Comparison of ENCODE assay signal across 8 cellular contexts in genomic region chr1:31413405-31414005, GRCh38. TPM values are rescaled to one million over a fixed set of nuclear protein-coding genes. Genes with fewer than 3 reads are reported as not detected.
DNase-seq lines count a peak whose midpoint lies in the region; ATAC-seq and TF ChIP-seq lines count a peak whose summit lies in the region.

No MANE protein-coding gene starts in this region.

- H3K4me1 ChIP-seq in HEK293 (ENCODE audit: control insufficient read depth, insufficient read depth, low read length): no peaks in the 10 kb centered on the region; the same call in 1 of the 2 replicates

- H3K36me3 ChIP-seq in HEK293 (ENCODE audit: control insufficient read depth in 2 of 2, insufficient read depth in 1 of 2, low read length in 2 of 2): no peaks in the 10 kb centered on the region

- peak overlapping the region; percentile 34; the same call in 1 of the 2 replicates for H3K27ac ChIP-seq in HEK293 (ENCODE audit: extremely low read depth, low read depth, low read length)

- peak overlapping the region; percentile 34 for H3K27ac Mint-ChIP-seq in chondrocyte (ENCODE audit: unreplicated experiment)
- H3K27ac Mint-ChIP-seq in stimulated activated naive CD8-positive, alpha-beta T cell treated with anti-CD3 and anti-CD28 coated beads, Interleukin-15, amount 100 ng/mL, for 72 hours: peak overlapping the region; percentile 45 to 90

- no peaks in the 10 kb centered on the region for H3K36me3 Mint-ChIP-seq in chondrocyte (ENCODE audit: low read depth)

- peak overlapping the region; percentile 64 for H3K4me3 ChIP-seq in HEK293 (ENCODE audit: low read depth, low read length)

- H3K27me3 Mint-ChIP-seq in chondrocyte (ENCODE audit: low read depth): peaks cover 19% of the 10 kb centered on the region
- H3K27me3 Mint-ChIP-seq in stimulated activated naive CD8-positive, alpha-beta T cell treated with anti-CD3 and anti-CD28 coated beads, Interleukin-15, amount 100 ng/mL, for 72 hours: peaks cover 88% of the 10 kb centered on the region

- POLR2A ChIA-PET in HEK293 (lab: Yijun Ruan, JAX): no interaction called here

- H3K9me3 Mint-ChIP-seq in chondrocyte (ENCODE audit: low read depth): no peaks in the 10 kb centered on the region
- no peaks in the 10 kb centered on the region for H3K9me3 Mint-ChIP-seq in stimulated activated naive CD8-positive, alpha-beta T cell treated with anti-CD3 and anti-CD28 coated beads, Interleukin-15, amount 100 ng/mL, for 72 hours

- peak overlapping the region; percentile 83 for H3K4me3 Mint-ChIP-seq in chondrocyte (ENCODE audit: unreplicated experiment)
- peak overlapping the region; percentile 94 to 96 for H3K4me3 Mint-ChIP-seq in stimulated activated naive CD8-positive, alpha-beta T cell treated with anti-CD3 and anti-CD28 coated beads, Interleukin-15, amount 100 ng/mL, for 72 hours

- peaks cover 22% of the 10 kb centered on the region for H3K4me1 Mint-ChIP-seq in chondrocyte (ENCODE audit: low read depth)
- peaks cover 16% of the 10 kb centered on the region for H3K4me1 Mint-ChIP-seq in stimulated activated naive CD8-positive, alpha-beta T cell treated with anti-CD3 and anti-CD28 coated beads, Interleukin-15, amount 100 ng/mL, for 72 hours

- no peak; the same call in 1 of the 2 replicates for TF ChIP-seq CTCF in HEK293 (tag by site-specific recombination; IDR thresholded peaks at IDR 0.05)
- peak; percentile 22 for TF ChIP-seq CTCF in chondrocyte (IDR thresholded peaks at IDR 0.05)

- H3K9me3 ChIP-seq in HEK293 (ENCODE audit: control insufficient read depth, insufficient read depth, low read depth, low read length): no peaks in the 10 kb centered on the region

- CTCF ChIA-PET in HEK293 (lab: Yijun Ruan, JAX): interaction anchor here (0.7 to 2.1 kb wide), 4 partner anchors 9 to 482 kb away, joined by 4 to 14 read pairs (median 7); no protein-coding TSS in a partner anchor

- peak; percentile 89 for DNase-seq in COLO668 (lab: John Stamatoyannopoulos, UW; ENCODE audit: unreplicated experiment)
- peak; percentile 85 for DNase-seq in RPMI8226
- DNase-seq in chondrocyte (ENCODE audit: low spot score): peak; percentile 94
- peak; percentile 92 for DNase-seq in left lobe of liver (ENCODE audit: low spot score)
- DNase-seq in stimulated activated naive CD8-positive, alpha-beta T cell treated with anti-CD3 and anti-CD28 coated beads, Interleukin-15, amount 100 ng/mL, for 72 hours: peak; percentile 23 to 30

- ATAC-seq in left lobe of liver (peak; percentile 76), HG02885 (IDR thresholded peaks at IDR 0.05; ENCODE audit: poor library complexity, unreplicated experiment) (no peak), GM21528 (IDR thresholded peaks at IDR 0.05; ENCODE audit: low FRiP score, unreplicated experiment) (no peak)
- peak; percentile 69 for ATAC-seq in stimulated activated naive CD8-positive, alpha-beta T cell treated with anti-CD3 and anti-CD28 coated beads, Interleukin-15, amount 100 ng/mL, for 72 hours

TF ChIP-seq in HEK293, 187 proteins besides CTCF, POLR2A, EP300 and RAD21 (continues in another document):
- TF ChIP-seq ZNF350 (tag by site-specific recombination; IDR thresholded peaks at IDR 0.05) (no peak), WT1 (tag by site-specific recombination; IDR thresholded peaks at IDR 0.05) (peak; percentile 23), KLF16 (tag by site-specific recombination; IDR thresholded peaks at IDR 0.05) (0 out of 2 replicates have a peak, but pooled peaks have one; percentile 36), PBX3 (CRISPR knock-in tag; IDR thresholded peaks at IDR 0.05) (no peak), SCRT2 (tag by site-specific recombination; IDR thresholded peaks at IDR 0.05) (0 out of 2 replicates have a peak, but pooled peaks have one; percentile 9), ZEB2 (tag by site-specific recombination; IDR thresholded peaks at IDR 0.05) (peak; percentile 2; the same call in 1 of the 2 replicates), ZNF211 (tag by site-specific recombination; IDR thresholded peaks at IDR 0.05; ENCODE audit: low read depth) (no peak), BCL11A (tag by site-specific recombination; IDR thresholded peaks at IDR 0.05; ENCODE audit: low read depth) (0 out of 2 replicates have a peak, but pooled peaks have one; percentile 14), SCRT1 (tag by site-specific recombination; IDR thresholded peaks at IDR 0.05; ENCODE audit: borderline replicate concordance) (no peak), ZBTB48 (tag by site-specific recombination; IDR thresholded peaks at IDR 0.05) (peak; percentile 64; the same call in 1 of the 2 replicates)
- TF ChIP-seq, protein P1, sequence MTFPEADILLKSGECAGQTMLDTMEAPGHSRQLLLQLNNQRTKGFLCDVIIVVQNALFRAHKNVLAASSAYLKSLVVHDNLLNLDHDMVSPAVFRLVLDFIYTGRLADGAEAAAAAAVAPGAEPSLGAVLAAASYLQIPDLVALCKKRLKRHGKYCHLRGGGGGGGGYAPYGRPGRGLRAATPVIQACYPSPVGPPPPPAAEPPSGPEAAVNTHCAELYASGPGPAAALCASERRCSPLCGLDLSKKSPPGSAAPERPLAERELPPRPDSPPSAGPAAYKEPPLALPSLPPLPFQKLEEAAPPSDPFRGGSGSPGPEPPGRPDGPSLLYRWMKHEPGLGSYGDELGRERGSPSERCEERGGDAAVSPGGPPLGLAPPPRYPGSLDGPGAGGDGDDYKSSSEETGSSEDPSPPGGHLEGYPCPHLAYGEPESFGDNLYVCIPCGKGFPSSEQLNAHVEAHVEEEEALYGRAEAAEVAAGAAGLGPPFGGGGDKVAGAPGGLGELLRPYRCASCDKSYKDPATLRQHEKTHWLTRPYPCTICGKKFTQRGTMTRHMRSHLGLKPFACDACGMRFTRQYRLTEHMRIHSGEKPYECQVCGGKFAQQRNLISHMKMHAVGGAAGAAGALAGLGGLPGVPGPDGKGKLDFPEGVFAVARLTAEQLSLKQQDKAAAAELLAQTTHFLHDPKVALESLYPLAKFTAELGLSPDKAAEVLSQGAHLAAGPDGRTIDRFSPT (tag by site-specific recombination; IDR thresholded peaks at IDR 0.05): peak; percentile 91
- TF ChIP-seq, protein P2, sequence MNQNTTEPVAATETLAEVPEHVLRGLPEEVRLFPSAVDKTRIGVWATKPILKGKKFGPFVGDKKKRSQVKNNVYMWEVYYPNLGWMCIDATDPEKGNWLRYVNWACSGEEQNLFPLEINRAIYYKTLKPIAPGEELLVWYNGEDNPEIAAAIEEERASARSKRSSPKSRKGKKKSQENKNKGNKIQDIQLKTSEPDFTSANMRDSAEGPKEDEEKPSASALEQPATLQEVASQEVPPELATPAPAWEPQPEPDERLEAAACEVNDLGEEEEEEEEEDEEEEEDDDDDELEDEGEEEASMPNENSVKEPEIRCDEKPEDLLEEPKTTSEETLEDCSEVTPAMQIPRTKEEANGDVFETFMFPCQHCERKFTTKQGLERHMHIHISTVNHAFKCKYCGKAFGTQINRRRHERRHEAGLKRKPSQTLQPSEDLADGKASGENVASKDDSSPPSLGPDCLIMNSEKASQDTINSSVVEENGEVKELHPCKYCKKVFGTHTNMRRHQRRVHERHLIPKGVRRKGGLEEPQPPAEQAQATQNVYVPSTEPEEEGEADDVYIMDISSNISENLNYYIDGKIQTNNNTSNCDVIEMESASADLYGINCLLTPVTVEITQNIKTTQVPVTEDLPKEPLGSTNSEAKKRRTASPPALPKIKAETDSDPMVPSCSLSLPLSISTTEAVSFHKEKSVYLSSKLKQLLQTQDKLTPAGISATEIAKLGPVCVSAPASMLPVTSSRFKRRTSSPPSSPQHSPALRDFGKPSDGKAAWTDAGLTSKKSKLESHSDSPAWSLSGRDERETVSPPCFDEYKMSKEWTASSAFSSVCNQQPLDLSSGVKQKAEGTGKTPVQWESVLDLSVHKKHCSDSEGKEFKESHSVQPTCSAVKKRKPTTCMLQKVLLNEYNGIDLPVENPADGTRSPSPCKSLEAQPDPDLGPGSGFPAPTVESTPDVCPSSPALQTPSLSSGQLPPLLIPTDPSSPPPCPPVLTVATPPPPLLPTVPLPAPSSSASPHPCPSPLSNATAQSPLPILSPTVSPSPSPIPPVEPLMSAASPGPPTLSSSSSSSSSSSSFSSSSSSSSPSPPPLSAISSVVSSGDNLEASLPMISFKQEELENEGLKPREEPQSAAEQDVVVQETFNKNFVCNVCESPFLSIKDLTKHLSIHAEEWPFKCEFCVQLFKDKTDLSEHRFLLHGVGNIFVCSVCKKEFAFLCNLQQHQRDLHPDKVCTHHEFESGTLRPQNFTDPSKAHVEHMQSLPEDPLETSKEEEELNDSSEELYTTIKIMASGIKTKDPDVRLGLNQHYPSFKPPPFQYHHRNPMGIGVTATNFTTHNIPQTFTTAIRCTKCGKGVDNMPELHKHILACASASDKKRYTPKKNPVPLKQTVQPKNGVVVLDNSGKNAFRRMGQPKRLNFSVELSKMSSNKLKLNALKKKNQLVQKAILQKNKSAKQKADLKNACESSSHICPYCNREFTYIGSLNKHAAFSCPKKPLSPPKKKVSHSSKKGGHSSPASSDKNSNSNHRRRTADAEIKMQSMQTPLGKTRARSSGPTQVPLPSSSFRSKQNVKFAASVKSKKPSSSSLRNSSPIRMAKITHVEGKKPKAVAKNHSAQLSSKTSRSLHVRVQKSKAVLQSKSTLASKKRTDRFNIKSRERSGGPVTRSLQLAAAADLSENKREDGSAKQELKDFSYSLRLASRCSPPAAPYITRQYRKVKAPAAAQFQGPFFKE (tag by site-specific recombination; IDR thresholded peaks at IDR 0.05; ENCODE audit: borderline replicate concordance): peak; percentile 93; the same call in 1 of the 2 replicates

RNA-seq across cellular contexts. Expression of gene SERINC2, which starts 0.5 kb away (rescaled TPM):
- 9.1 to 19.8 TPM (median 19.1 TPM) in 3 replicates for total RNA-seq in chondrocyte
- 69.1 TPM for total RNA-seq in left lobe of liver

RNA-seq across cellular contexts. Expression of gene FABP3, which starts 40.6 kb away (rescaled TPM):
- 51.8 to 83.8 TPM (median 81.4 TPM) in 3 replicates for total RNA-seq in chondrocyte
- 3.0 TPM for total RNA-seq in left lobe of liver

Comparison
In these comparisons a context has a peak if more than half of its experiments do, and no peak if none do; other contexts are left out.
1. DNase-seq: peak in every context shown above with its lines; median percentile 94 in chondrocyte; 92 in left lobe of liver; 89 in COLO668; 85 in RPMI8226; 26 in stimulated activated naive CD8-positive, alpha-beta T cell treated with anti-CD3 and anti-CD28 coated beads, Interleukin-15, amount 100 ng/mL, for 72 hours.
2. ATAC-seq: peak in left lobe of liver (single experiment) and stimulated activated naive CD8-positive, alpha-beta T cell treated with anti-CD3 and anti-CD28 coated beads, Interleukin-15, amount 100 ng/mL, for 72 hours (single experiment); none in HG02885 (single experiment) and GM21528 (single experiment).
3. RNA of gene FABP3, which starts 40.6 kb away (total RNA-seq): 51.8 to 83.8 TPM in chondrocyte; 3.0 TPM in left lobe of liver (single experiment); every median in the first group is over 10 times any median in the second.